In genomic region chr4:128427832-128428366, GRCh38 we compare ENCODE assay signal across 8 cellular contexts.
DNase-seq lines count a peak whose midpoint lies in the region; ATAC-seq and TF ChIP-seq lines count a peak whose summit lies in the region.

No MANE protein-coding gene starts in this region.

- H3K36me3 ChIP-seq in SJCRH30, result no peaks in the 10 kb centered on the region
- H3K36me3 ChIP-seq in tibial artery, result no peaks in the 10 kb centered on the region
- no peaks in the 10 kb centered on the region for H3K36me3 ChIP-seq in CD8-positive, alpha-beta memory T cell (ENCODE audit: insufficient read depth, low read length)

- no peaks in the 10 kb centered on the region for H3K9me3 ChIP-seq in SJCRH30 (replicated peaks)
- no peaks in the 10 kb centered on the region for H3K9me3 ChIP-seq in tibial artery
- no peaks in the 10 kb centered on the region for H3K9me3 ChIP-seq in CD8-positive, alpha-beta memory T cell (ENCODE audit: low read length)

- H3K27me3 Mint-ChIP-seq in CD8-positive, alpha-beta memory T cell, result peaks cover 0 to 8% of the 10 kb centered on the region in 2 donors

- H3K27me3 ChIP-seq in SJCRH30 (no peaks in the 10 kb centered on the region), tibial artery (no peaks in the 10 kb centered on the region)
- H3K27me3 ChIP-seq in CD8-positive, alpha-beta memory T cell (ENCODE audit: insufficient read depth, low read length, poor library complexity, severe bottlenecking), result no peaks in the 10 kb centered on the region

- H3K27ac ChIP-seq in SJCRH30 (no peak overlapping the region), tibial artery (no peak overlapping the region)
- H3K27ac ChIP-seq in CD8-positive, alpha-beta memory T cell (ENCODE audit: low read depth, low read length), result no peak overlapping the region

- no peaks in the 10 kb centered on the region for H3K4me1 Mint-ChIP-seq in CD8-positive, alpha-beta memory T cell

- H3K4me3 Mint-ChIP-seq in CD8-positive, alpha-beta memory T cell, result no peak overlapping the region

- CTCF ChIA-PET in CD8-positive, alpha-beta memory T cell (lab: Charles Lee), result interaction anchor here (1.1 kb wide), 1 partner anchor 27 kb away, joined by 3 read pairs; no protein-coding TSS in a partner anchor

- peaks cover 0 to 5% (median 3%) of the 10 kb centered on the region in 5 donors for H3K9me3 Mint-ChIP-seq in CD8-positive, alpha-beta memory T cell

- POLR2A ChIA-PET in CD8-positive, alpha-beta memory T cell (lab: Charles Lee), result no interaction called here

- peak; percentile 30 to 31 for TF ChIP-seq CTCF in tibial artery (IDR thresholded peaks at IDR 0.05)

- H3K27ac Mint-ChIP-seq in CD8-positive, alpha-beta memory T cell, result no peak overlapping the region

- peak; percentile 32; the same call in 1 of the 2 replicates for TF ChIP-seq EP300 in Ishikawa (IDR thresholded peaks at IDR 0.05; ENCODE audit: borderline replicate concordance)

- no peak for ATAC-seq in GM19452 (IDR thresholded peaks at IDR 0.05; ENCODE audit: unreplicated experiment)
- ATAC-seq in GM21423 (IDR thresholded peaks at IDR 0.05; ENCODE audit: unreplicated experiment), result no peak

- TF ChIP-seq RAD21 in Ishikawa (IDR thresholded peaks at IDR 0.05; ENCODE audit: low read depth), result peak; percentile 83

- peaks cover 0 to 10% (median 0%) of the 10 kb centered on the region in 3 donors for H3K36me3 Mint-ChIP-seq in CD8-positive, alpha-beta memory T cell

- DNase-seq in COLO668 (lab: John Stamatoyannopoulos, UW; ENCODE audit: unreplicated experiment) (peak; percentile 47), SJCRH30 (peak; percentile 74 to 80), glomerular endothelial cell (ENCODE audit: extremely low read depth, low read depth, low spot score) (peak; percentile 20), tibial artery (no peak)
- no peak for DNase-seq in CD8-positive, alpha-beta memory T cell

- intact Hi-C loops in tibial artery (cut with DNase I; ENCODE audit: low total_unique reads), result no loop called here

- H3K4me3 ChIP-seq in SJCRH30 (no peak overlapping the region), tibial artery (no peak overlapping the region)
- no peak overlapping the region for H3K4me3 ChIP-seq in CD8-positive, alpha-beta memory T cell (ENCODE audit: low read length)

- H3K4me1 ChIP-seq in SJCRH30, result no peaks in the 10 kb centered on the region
- peaks cover 0 to 9% (median 2%) of the 10 kb centered on the region in 4 donors for H3K4me1 ChIP-seq in tibial artery
- no peaks in the 10 kb centered on the region for H3K4me1 ChIP-seq in CD8-positive, alpha-beta memory T cell (ENCODE audit: insufficient read depth, low read length)

TF ChIP-seq in Ishikawa, 13 proteins besides CTCF, POLR2A, EP300 and RAD21:
- TF ChIP-seq MAX (IDR thresholded peaks at IDR 0.05) (no peak; the same call in 1 of the 2 replicates), EGR1 (IDR thresholded peaks at IDR 0.05) (no peak), TCF12 (IDR thresholded peaks at IDR 0.05; ENCODE audit: low read depth) (peak; percentile 63), FOXM1 (IDR thresholded peaks at IDR 0.05; ENCODE audit: borderline replicate concordance, low read depth) (0 out of 2 replicates have a peak, but pooled peaks have one; percentile 12), TEAD4 (IDR thresholded peaks at IDR 0.05) (peak; percentile 90), ZBTB7A (IDR thresholded peaks at IDR 0.05; ENCODE audit: low read depth) (no peak), TAF1 (IDR thresholded peaks at IDR 0.05; ENCODE audit: low read depth) (no peak), CEBPB (IDR thresholded peaks at IDR 0.05) (no peak), NFIC (IDR thresholded peaks at IDR 0.05) (peak; percentile 53)
- TF ChIP-seq, protein P1, sequence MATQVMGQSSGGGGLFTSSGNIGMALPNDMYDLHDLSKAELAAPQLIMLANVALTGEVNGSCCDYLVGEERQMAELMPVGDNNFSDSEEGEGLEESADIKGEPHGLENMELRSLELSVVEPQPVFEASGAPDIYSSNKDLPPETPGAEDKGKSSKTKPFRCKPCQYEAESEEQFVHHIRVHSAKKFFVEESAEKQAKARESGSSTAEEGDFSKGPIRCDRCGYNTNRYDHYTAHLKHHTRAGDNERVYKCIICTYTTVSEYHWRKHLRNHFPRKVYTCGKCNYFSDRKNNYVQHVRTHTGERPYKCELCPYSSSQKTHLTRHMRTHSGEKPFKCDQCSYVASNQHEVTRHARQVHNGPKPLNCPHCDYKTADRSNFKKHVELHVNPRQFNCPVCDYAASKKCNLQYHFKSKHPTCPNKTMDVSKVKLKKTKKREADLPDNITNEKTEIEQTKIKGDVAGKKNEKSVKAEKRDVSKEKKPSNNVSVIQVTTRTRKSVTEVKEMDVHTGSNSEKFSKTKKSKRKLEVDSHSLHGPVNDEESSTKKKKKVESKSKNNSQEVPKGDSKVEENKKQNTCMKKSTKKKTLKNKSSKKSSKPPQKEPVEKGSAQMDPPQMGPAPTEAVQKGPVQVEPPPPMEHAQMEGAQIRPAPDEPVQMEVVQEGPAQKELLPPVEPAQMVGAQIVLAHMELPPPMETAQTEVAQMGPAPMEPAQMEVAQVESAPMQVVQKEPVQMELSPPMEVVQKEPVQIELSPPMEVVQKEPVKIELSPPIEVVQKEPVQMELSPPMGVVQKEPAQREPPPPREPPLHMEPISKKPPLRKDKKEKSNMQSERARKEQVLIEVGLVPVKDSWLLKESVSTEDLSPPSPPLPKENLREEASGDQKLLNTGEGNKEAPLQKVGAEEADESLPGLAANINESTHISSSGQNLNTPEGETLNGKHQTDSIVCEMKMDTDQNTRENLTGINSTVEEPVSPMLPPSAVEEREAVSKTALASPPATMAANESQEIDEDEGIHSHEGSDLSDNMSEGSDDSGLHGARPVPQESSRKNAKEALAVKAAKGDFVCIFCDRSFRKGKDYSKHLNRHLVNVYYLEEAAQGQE (IDR thresholded peaks at IDR 0.05; ENCODE audit: low read depth), result no peak

Comparison
In these comparisons a context has a peak if more than half of its experiments do, and no peak if none do; other contexts are left out.
1. DNase-seq: peak in COLO668 (single experiment), SJCRH30 (2 of 2) and glomerular endothelial cell (single experiment); none in tibial artery (0 of 2) and CD8-positive, alpha-beta memory T cell (0 of 5).